In the genomic region with DNA sequence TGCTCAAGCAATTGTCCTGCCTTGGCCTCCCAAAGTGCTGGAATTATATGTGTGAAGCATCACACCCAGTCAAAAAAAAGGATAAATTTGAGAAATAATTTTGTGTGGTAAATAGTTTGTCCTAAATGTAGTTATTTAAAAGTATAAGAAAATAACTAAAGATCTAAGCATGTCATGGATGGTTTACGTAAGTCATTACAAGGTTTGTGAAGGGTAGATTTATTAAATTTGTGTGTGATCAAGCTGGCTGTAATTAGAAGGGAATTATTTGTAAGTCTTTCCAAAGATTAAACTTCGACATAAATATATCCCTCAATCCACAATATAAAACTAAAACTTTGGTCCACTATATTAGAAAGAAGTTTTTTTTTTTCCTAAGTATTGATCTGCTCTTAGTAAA, we compare ENCODE assay signal across 1 cellular context.
A peak's percentile ranks its signal among the peaks of the same experiment; 100 is the strongest.
TF ChIP-seq lines count a peak whose summit lies in the region.

No MANE protein-coding gene starts in this region.

TF ChIP-seq in HEK293, 187 proteins besides CTCF, POLR2A, EP300 and RAD21 (continued from another document):
- TF ChIP-seq, protein P1, sequence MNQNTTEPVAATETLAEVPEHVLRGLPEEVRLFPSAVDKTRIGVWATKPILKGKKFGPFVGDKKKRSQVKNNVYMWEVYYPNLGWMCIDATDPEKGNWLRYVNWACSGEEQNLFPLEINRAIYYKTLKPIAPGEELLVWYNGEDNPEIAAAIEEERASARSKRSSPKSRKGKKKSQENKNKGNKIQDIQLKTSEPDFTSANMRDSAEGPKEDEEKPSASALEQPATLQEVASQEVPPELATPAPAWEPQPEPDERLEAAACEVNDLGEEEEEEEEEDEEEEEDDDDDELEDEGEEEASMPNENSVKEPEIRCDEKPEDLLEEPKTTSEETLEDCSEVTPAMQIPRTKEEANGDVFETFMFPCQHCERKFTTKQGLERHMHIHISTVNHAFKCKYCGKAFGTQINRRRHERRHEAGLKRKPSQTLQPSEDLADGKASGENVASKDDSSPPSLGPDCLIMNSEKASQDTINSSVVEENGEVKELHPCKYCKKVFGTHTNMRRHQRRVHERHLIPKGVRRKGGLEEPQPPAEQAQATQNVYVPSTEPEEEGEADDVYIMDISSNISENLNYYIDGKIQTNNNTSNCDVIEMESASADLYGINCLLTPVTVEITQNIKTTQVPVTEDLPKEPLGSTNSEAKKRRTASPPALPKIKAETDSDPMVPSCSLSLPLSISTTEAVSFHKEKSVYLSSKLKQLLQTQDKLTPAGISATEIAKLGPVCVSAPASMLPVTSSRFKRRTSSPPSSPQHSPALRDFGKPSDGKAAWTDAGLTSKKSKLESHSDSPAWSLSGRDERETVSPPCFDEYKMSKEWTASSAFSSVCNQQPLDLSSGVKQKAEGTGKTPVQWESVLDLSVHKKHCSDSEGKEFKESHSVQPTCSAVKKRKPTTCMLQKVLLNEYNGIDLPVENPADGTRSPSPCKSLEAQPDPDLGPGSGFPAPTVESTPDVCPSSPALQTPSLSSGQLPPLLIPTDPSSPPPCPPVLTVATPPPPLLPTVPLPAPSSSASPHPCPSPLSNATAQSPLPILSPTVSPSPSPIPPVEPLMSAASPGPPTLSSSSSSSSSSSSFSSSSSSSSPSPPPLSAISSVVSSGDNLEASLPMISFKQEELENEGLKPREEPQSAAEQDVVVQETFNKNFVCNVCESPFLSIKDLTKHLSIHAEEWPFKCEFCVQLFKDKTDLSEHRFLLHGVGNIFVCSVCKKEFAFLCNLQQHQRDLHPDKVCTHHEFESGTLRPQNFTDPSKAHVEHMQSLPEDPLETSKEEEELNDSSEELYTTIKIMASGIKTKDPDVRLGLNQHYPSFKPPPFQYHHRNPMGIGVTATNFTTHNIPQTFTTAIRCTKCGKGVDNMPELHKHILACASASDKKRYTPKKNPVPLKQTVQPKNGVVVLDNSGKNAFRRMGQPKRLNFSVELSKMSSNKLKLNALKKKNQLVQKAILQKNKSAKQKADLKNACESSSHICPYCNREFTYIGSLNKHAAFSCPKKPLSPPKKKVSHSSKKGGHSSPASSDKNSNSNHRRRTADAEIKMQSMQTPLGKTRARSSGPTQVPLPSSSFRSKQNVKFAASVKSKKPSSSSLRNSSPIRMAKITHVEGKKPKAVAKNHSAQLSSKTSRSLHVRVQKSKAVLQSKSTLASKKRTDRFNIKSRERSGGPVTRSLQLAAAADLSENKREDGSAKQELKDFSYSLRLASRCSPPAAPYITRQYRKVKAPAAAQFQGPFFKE (tag by site-specific recombination; IDR thresholded peaks at IDR 0.05; ENCODE audit: borderline replicate concordance): no peak
- TF ChIP-seq, protein P2, sequence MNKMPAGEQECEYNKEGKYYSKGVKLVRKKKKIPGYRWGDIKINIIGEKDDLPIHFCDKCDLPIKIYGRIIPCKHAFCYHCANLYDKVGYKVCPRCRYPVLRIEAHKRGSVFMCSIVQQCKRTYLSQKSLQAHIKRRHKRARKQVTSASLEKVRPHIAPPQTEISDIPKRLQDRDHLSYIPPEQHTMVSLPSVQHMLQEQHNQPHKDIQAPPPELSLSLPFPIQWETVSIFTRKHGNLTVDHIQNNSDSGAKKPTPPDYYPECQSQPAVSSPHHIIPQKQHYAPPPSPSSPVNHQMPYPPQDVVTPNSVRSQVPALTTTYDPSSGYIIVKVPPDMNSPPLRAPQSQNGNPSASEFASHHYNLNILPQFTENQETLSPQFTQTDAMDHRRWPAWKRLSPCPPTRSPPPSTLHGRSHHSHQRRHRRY (tag by site-specific recombination; IDR thresholded peaks at IDR 0.05): no peak
- TF ChIP-seq BCL11A (tag by site-specific recombination; IDR thresholded peaks at IDR 0.05; ENCODE audit: low read depth): no peak
- TF ChIP-seq ZNF768 (tag by site-specific recombination; IDR thresholded peaks at IDR 0.05): no peak
- TF ChIP-seq ZNF747 (tag by site-specific recombination; IDR thresholded peaks at IDR 0.05): no peak
- no peak for TF ChIP-seq ZNF548 (tag by site-specific recombination; IDR thresholded peaks at IDR 0.05)
- peak; percentile 63 for TF ChIP-seq ZNF529 (tag by site-specific recombination; IDR thresholded peaks at IDR 0.05; ENCODE audit: insufficient replicate concordance)
- no peak for TF ChIP-seq MZF1 (tag by site-specific recombination; IDR thresholded peaks at IDR 0.05; ENCODE audit: borderline replicate concordance)
- TF ChIP-seq ZNF549 (tag by site-specific recombination; IDR thresholded peaks at IDR 0.05): 0 out of 2 replicates have a peak, but pooled peaks have one; percentile 24
- peak; percentile 90 for TF ChIP-seq SETDB1 (IDR thresholded peaks at IDR 0.05; ENCODE audit: insufficient read length, low read length)
- TF ChIP-seq ZNF785 (tag by site-specific recombination; IDR thresholded peaks at IDR 0.05): no peak
- TF ChIP-seq, protein P3, sequence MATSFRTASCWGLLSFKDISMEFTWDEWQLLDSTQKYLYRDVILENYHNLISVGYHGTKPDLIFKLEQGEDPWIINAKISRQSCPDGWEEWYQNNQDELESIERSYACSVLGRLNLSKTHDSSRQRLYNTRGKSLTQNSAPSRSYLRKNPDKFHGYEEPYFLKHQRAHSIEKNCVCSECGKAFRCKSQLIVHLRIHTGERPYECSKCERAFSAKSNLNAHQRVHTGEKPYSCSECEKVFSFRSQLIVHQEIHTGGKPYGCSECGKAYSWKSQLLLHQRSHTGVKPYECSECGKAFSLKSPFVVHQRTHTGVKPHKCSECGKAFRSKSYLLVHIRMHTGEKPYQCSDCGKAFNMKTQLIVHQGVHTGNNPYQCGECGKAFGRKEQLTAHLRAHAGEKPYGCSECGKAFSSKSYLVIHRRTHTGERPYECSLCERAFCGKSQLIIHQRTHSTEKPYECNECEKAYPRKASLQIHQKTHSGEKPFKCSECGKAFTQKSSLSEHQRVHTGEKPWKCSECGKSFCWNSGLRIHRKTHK (tag by site-specific recombination; IDR thresholded peaks at IDR 0.05): no peak
- TF ChIP-seq, protein P4, sequence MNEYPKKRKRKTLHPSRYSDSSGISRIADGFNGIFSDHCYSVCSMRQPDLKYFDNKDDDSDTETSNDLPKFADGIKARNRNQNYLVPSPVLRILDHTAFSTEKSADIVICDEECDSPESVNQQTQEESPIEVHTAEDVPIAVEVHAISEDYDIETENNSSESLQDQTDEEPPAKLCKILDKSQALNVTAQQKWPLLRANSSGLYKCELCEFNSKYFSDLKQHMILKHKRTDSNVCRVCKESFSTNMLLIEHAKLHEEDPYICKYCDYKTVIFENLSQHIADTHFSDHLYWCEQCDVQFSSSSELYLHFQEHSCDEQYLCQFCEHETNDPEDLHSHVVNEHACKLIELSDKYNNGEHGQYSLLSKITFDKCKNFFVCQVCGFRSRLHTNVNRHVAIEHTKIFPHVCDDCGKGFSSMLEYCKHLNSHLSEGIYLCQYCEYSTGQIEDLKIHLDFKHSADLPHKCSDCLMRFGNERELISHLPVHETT (tag by site-specific recombination; IDR thresholded peaks at IDR 0.05): no peak
- TF ChIP-seq, protein P5, sequence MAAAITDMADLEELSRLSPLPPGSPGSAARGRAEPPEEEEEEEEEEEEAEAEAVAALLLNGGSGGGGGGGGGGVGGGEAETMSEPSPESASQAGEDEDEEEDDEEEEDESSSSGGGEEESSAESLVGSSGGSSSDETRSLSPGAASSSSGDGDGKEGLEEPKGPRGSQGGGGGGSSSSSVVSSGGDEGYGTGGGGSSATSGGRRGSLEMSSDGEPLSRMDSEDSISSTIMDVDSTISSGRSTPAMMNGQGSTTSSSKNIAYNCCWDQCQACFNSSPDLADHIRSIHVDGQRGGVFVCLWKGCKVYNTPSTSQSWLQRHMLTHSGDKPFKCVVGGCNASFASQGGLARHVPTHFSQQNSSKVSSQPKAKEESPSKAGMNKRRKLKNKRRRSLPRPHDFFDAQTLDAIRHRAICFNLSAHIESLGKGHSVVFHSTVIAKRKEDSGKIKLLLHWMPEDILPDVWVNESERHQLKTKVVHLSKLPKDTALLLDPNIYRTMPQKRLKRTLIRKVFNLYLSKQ (tag by site-specific recombination; IDR thresholded peaks at IDR 0.05; ENCODE audit: borderline replicate concordance): no peak
- no peak for TF ChIP-seq ZNF302 (tag by site-specific recombination; IDR thresholded peaks at IDR 0.05; ENCODE audit: low read depth)
- TF ChIP-seq ZNF114 (tag by site-specific recombination; IDR thresholded peaks at IDR 0.05): no peak
- peak; percentile 75 for TF ChIP-seq ZNF510 (tag by site-specific recombination; IDR thresholded peaks at IDR 0.05; ENCODE audit: insufficient replicate concordance)
- TF ChIP-seq ZNF501 (tag by site-specific recombination; IDR thresholded peaks at IDR 0.05): no peak
- TF ChIP-seq MEIS1 (CRISPR knock-in tag; IDR thresholded peaks at IDR 0.05; ENCODE audit: borderline replicate concordance): no peak
- no peak for TF ChIP-seq ZNF555 (tag by site-specific recombination; conservative IDR thresholded peaks at IDR 0.05)
- TF ChIP-seq ZBTB21 (tag by site-specific recombination; IDR thresholded peaks at IDR 0.05): no peak
